ENCODE assay signal across 1 cellular context in the genomic region with DNA sequence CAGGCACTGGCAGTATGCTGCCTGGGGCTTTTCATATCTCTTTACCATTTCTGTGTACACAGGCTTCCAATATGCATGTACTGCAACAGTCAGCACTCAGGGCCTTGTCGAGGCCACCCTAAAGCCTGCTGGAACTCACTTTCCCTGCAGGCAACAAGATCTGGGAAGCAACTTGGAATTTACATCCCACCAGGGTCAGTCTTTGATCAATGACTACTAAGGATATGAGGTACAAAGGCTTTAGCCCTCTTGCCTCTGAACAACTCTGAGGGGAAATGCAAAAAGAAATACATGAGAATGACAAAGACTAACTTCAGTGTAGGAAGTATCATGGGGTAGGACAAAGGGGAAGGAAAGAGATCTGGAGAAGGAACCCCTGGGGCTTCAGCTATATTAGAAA.
TF ChIP-seq lines count a peak whose summit lies in the region.

No MANE protein-coding gene starts in this region.

TF ChIP-seq in GM23338, 12 proteins besides CTCF, POLR2A, EP300 and RAD21 (continued from another document):
- TF ChIP-seq, protein P1, sequence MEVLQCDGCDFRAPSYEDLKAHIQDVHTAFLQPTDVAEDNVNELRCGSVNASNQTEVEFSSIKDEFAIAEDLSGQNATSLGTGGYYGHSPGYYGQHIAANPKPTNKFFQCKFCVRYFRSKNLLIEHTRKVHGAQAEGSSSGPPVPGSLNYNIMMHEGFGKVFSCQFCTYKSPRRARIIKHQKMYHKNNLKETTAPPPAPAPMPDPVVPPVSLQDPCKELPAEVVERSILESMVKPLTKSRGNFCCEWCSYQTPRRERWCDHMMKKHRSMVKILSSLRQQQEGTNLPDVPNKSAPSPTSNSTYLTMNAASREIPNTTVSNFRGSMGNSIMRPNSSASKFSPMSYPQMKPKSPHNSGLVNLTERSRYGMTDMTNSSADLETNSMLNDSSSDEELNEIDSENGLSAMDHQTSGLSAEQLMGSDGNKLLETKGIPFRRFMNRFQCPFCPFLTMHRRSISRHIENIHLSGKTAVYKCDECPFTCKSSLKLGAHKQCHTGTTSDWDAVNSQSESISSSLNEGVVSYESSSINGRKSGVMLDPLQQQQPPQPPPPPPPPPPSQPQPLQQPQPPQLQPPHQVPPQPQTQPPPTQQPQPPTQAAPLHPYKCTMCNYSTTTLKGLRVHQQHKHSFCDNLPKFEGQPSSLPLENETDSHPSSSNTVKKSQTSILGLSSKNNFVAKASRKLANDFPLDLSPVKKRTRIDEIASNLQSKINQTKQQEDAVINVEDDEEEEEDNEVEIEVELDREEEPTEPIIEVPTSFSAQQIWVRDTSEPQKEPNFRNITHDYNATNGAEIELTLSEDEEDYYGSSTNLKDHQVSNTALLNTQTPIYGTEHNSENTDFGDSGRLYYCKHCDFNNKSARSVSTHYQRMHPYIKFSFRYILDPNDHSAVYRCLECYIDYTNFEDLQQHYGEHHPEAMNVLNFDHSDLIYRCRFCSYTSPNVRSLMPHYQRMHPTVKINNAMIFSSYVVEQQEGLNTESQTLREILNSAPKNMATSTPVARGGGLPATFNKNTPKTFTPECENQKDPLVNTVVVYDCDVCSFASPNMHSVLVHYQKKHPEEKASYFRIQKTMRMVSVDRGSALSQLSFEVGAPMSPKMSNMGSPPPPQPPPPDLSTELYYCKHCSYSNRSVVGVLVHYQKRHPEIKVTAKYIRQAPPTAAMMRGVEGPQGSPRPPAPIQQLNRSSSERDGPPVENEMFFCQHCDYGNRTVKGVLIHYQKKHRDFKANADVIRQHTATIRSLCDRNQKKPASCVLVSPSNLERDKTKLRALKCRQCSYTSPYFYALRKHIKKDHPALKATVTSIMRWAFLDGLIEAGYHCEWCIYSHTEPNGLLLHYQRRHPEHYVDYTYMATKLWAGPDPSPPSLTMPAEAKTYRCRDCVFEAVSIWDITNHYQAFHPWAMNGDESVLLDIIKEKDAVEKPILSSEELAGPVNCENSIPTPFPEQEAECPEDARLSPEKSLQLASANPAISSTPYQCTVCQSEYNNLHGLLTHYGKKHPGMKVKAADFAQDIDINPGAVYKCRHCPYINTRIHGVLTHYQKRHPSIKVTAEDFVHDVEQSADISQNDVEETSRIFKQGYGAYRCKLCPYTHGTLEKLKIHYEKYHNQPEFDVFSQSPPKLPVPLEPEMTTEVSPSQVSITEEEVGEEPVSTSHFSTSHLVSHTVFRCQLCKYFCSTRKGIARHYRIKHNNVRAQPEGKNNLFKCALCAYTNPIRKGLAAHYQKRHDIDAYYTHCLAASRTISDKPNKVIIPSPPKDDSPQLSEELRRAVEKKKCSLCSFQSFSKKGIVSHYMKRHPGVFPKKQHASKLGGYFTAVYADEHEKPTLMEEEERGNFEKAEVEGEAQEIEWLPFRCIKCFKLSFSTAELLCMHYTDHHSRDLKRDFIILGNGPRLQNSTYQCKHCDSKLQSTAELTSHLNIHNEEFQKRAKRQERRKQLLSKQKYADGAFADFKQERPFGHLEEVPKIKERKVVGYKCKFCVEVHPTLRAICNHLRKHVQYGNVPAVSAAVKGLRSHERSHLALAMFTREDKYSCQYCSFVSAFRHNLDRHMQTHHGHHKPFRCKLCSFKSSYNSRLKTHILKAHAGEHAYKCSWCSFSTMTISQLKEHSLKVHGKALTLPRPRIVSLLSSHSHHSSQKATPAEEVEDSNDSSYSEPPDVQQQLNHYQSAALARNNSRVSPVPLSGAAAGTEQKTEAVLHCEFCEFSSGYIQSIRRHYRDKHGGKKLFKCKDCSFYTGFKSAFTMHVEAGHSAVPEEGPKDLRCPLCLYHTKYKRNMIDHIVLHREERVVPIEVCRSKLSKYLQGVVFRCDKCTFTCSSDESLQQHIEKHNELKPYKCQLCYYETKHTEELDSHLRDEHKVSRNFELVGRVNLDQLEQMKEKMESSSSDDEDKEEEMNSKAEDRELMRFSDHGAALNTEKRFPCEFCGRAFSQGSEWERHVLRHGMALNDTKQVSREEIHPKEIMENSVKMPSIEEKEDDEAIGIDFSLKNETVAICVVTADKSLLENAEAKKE (CRISPR knock-in tag; IDR thresholded peaks at IDR 0.05) = peak; percentile 99
